In the genomic region with DNA sequence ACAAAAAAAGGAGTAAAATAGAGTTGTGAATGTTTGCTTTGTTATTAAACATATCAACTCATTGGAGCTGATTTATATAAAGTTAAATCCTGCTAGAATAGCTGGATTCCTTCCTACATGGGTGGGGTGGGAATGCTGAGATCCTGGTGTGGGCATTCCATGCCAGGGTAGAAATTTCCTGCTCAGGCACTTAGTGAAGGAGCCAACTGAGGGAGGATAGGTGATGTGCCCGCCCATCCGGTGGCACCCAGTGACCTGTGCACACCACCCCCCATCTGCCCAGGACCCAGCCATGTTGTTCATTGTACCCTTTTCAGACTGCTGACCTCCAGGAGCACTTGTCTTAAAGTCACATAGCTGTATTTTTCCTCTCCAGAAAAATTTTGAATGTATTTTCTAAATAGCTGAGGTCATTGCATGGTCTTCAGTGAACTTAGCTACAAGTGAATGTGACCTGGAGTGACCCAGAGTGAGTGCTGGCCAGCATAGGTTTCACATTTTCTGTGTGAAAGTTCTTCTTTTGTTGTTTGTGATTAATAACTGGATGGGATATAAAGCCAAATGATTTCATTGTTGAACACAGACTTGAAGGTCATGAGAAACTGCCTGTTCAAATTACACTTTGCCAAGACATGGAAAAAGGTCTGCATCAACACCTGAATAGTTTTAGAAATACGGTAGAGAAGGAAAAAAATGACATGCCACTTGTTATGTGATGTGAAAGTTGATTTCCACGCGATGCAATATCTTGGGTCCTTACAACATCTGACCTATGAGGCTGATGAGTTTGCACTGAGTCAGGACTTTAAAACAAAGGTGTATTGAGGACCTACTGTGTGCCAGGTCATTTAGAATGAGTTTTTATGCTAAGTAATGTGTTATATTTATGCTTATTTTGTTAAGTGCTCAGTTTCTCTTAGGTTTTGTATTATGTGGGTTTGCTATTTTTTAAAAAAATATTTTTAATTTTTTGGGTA, we compare ENCODE assay signal across 10 cellular contexts.
A peak's percentile ranks its signal among the peaks of the same experiment; 100 is the strongest.
DNase-seq lines count a peak whose midpoint lies in the region; ATAC-seq and TF ChIP-seq lines count a peak whose summit lies in the region.
"Had no signal": no experiment of that assay in that cellular context is flagged by ENCODE, and none has a peak within 500 bp of the region (broad histone marks: within the 10 kb centered on the region; RNA-seq: fewer than 3 reads in every experiment).

No MANE protein-coding gene starts in this region.

- POLR2A ChIA-PET in CD8-positive, alpha-beta T cell (lab: Charles Lee), result interaction anchor here (1.4 kb wide), 1 partner anchor 30 kb away, joined by 3 read pairs; no protein-coding TSS in a partner anchor
- POLR2A ChIA-PET in Panc1 (lab: Charles Lee), result interaction anchor here (0.5 kb wide), 1 partner anchor 75 kb away, joined by 5 read pairs; no protein-coding TSS in a partner anchor

- no peak overlapping the region for H2AK5ac ChIP-seq in neuronal stem cell (ENCODE audit: low read depth, low read length)

- no peaks in the 10 kb centered on the region for H3K36me3 ChIP-seq in CD8-positive, alpha-beta T cell (ENCODE audit: insufficient read depth, low read length)
- no peaks in the 10 kb centered on the region for H3K36me3 ChIP-seq in Panc1 (ENCODE audit: control insufficient read depth, insufficient read depth, low read length)
- no peaks in the 10 kb centered on the region for H3K36me3 ChIP-seq in parathyroid adenoma (ENCODE audit: control insufficient read depth, insufficient read depth, low read length)
- no peaks in the 10 kb centered on the region for H3K36me3 ChIP-seq in neuronal stem cell (replicated peaks in 1 of 2; ENCODE audit: control insufficient read depth in 2 of 2, insufficient read depth in 2 of 2, low read length in 2 of 2)

- H3K27ac ChIP-seq in CD8-positive, alpha-beta T cell (ENCODE audit: low read depth, low read length), result no peak overlapping the region
- H3K27ac ChIP-seq in Panc1 (ENCODE audit: low read length) (peak overlapping the region; percentile 69), parathyroid adenoma (peak overlapping the region; percentile 56), neuronal stem cell (replicated peaks; ENCODE audit: low read length) (no peak overlapping the region)
- H3K27ac ChIP-seq: VCaP had no signal

- CTCF ChIA-PET in CD8-positive, alpha-beta T cell (lab: Charles Lee), result interaction anchor here (1.2 kb wide), 1 partner anchor 77 kb away, joined by 3 read pairs; no protein-coding TSS in a partner anchor
- CTCF ChIA-PET in Panc1 (lab: Charles Lee), result no interaction called here

- peaks cover 26% of the 10 kb centered on the region for H3K36me3 Mint-ChIP-seq in CD8-positive, alpha-beta T cell

- H3K23ac ChIP-seq in neuronal stem cell (ENCODE audit: low read depth, low read length, poor library complexity), result no peak overlapping the region

- H3K4me2 ChIP-seq in parathyroid adenoma (ENCODE audit: low read length), result peak overlapping the region; percentile 16
- no peak overlapping the region for H3K4me2 ChIP-seq in neuronal stem cell (ENCODE audit: insufficient read depth, low read length, poor library complexity, severe bottlenecking)

- no peak for ATAC-seq in CD8-positive, alpha-beta T cell
- ATAC-seq in Panc1, result 0 out of 2 replicates have a peak, but pooled peaks have one; percentile 18
- no peak for ATAC-seq in GM18868 (IDR thresholded peaks at IDR 0.05; ENCODE audit: unreplicated experiment)

- H3K4me1 Mint-ChIP-seq in CD8-positive, alpha-beta T cell (ENCODE audit: low read depth), result peaks cover 84% of the 10 kb centered on the region

- peak overlapping the region; percentile 65 for H3K27ac Mint-ChIP-seq in CD8-positive, alpha-beta T cell

- no TSS peak for BruUV-seq in Panc1 (replicated peaks; lab: Mats Ljungman, UMichigan)

- H3K9me3 ChIP-seq in CD8-positive, alpha-beta T cell (ENCODE audit: low read length), result no peaks in the 10 kb centered on the region
- H3K9me3 ChIP-seq in Panc1 (ENCODE audit: control insufficient read depth, insufficient read depth, low read depth, low read length) (no peaks in the 10 kb centered on the region), parathyroid adenoma (ENCODE audit: control insufficient read depth, low read length) (no peaks in the 10 kb centered on the region), neuronal stem cell (replicated peaks in 1 of 2; ENCODE audit: control insufficient read depth in 2 of 2, insufficient read depth in 1 of 2, low read depth in 1 of 2, low read length in 2 of 2) (no peaks in the 10 kb centered on the region)

- no peak overlapping the region for H3K4me3 ChIP-seq in CD8-positive, alpha-beta T cell (ENCODE audit: low read depth, low read length)
- H3K4me3 ChIP-seq in Panc1 (ENCODE audit: low read depth in 2 of 2, low read length in 2 of 2) (no peak overlapping the region), parathyroid adenoma (ENCODE audit: low read depth, low read length) (peak overlapping the region; percentile 23), neuronal stem cell (ENCODE audit: low read length in 2 of 2) (no peak overlapping the region)

- H3K9me3 Mint-ChIP-seq in CD8-positive, alpha-beta T cell, result no peaks in the 10 kb centered on the region

- no peak overlapping the region for H3K4ac ChIP-seq in neuronal stem cell (ENCODE audit: low read length)

- no peak for TF ChIP-seq CTCF in CD8-positive, alpha-beta T cell (IDR thresholded peaks at IDR 0.05)
- TF ChIP-seq CTCF in Panc1 (IDR thresholded peaks at IDR 0.05) (no peak), parathyroid adenoma (IDR thresholded peaks at IDR 0.05) (no peak)

- H2BK15ac ChIP-seq in neuronal stem cell (ENCODE audit: low read length), result no peak overlapping the region

- H3K9ac ChIP-seq in parathyroid adenoma (no peak overlapping the region), neuronal stem cell (ENCODE audit: low read depth, low read length, poor library complexity) (no peak overlapping the region)

- H3K79me2 ChIP-seq in parathyroid adenoma, result peaks cover 63% of the 10 kb centered on the region

- no peak overlapping the region for H2BK5ac ChIP-seq in neuronal stem cell (ENCODE audit: low read length)

- H2BK120ac ChIP-seq in neuronal stem cell (ENCODE audit: low read depth, low read length), result no peak overlapping the region

- H3K27me3 Mint-ChIP-seq in CD8-positive, alpha-beta T cell (ENCODE audit: low read depth), result no peaks in the 10 kb centered on the region

- peaks cover 5% of the 10 kb centered on the region for H3K79me1 ChIP-seq in neuronal stem cell (ENCODE audit: low read depth, low read length)

- no peak overlapping the region for H3K18ac ChIP-seq in neuronal stem cell (ENCODE audit: low read length)

- H3K27me3 ChIP-seq in CD8-positive, alpha-beta T cell (ENCODE audit: insufficient read depth, low read length), result no peaks in the 10 kb centered on the region
- H3K27me3 ChIP-seq in Panc1 (ENCODE audit: control insufficient read depth, insufficient read depth, low read length), result no peaks in the 10 kb centered on the region
- H3K27me3 ChIP-seq in parathyroid adenoma (ENCODE audit: control insufficient read depth, insufficient read depth, low read length), result no peaks in the 10 kb centered on the region
- no peaks in the 10 kb centered on the region for H3K27me3 ChIP-seq in neuronal stem cell (ENCODE audit: control insufficient read depth in 3 of 3, insufficient read depth in 3 of 3, low read depth in 1 of 3, low read length in 3 of 3)

- DNase-seq in CD8-positive, alpha-beta T cell, result no peak
- DNase-seq in Panc1 (ENCODE audit: low read depth, low spot score) (no peak), fibroblast of gingiva (ENCODE audit: low read depth) (peak; percentile 44), NK-92 (lab: John Stamatoyannopoulos, UW; ENCODE audit: unreplicated experiment) (no peak), neuronal stem cell (ENCODE audit: low spot score) (no peak)
- DNase-seq in activated effector memory CD4-positive, alpha-beta T cell treated with anti-CD3 and anti-CD28 coated beads, Interleukin-2, amount 50 U/mL, for 16 hours, result no peak
- DNase-seq: stimulated activated CD4-positive, alpha-beta T cell treated with anti-CD3 and anti-CD28 coated beads, Interleukin-2, amount 100 ng/mL, for 24 hours had no signal

- H4K8ac ChIP-seq in neuronal stem cell (ENCODE audit: low read depth, low read length), result no peak overlapping the region

- H3K4me3 Mint-ChIP-seq in CD8-positive, alpha-beta T cell, result no peak overlapping the region

- peaks cover 25% of the 10 kb centered on the region for H3K4me1 ChIP-seq in CD8-positive, alpha-beta T cell (ENCODE audit: insufficient read depth, low read length)
- H3K4me1 ChIP-seq in Panc1 (ENCODE audit: control insufficient read depth, insufficient read depth, low read length) (peaks cover 46% of the 10 kb centered on the region), parathyroid adenoma (peaks cover 17% of the 10 kb centered on the region), neuronal stem cell (ENCODE audit: control insufficient read depth in 2 of 2, insufficient read depth in 1 of 2, low read depth in 1 of 2, low read length in 2 of 2) (peaks cover 0 to 1% of the 10 kb centered on the region in 2 donors)

- H2AFZ ChIP-seq in parathyroid adenoma (no peak overlapping the region), neuronal stem cell (ENCODE audit: low read length) (no peak overlapping the region)

- H2BK12ac ChIP-seq in neuronal stem cell (ENCODE audit: low read length), result no peak overlapping the region

- H3K14ac ChIP-seq in neuronal stem cell (ENCODE audit: low read length), result no peak overlapping the region

- WGBS in neuronal stem cell (ENCODE audit: extremely low coverage in 2 of 2, insufficient read length in 2 of 2, insufficient replicate concordance in 1 of 2), 2 donors, result no CpG with 5 or more reads among the region's 5 CpGs

- in situ Hi-C loops in Panc1 (cut with HindIII; ENCODE audit: low pct_unique_long_range_greater_than_20kb, low sequenced_read_pairs), result no loop called here

- intact Hi-C loops in CD8-positive, alpha-beta T cell (cut with DNase I, micrococcal nuclease), result no loop called here
- intact Hi-C loops in Panc1 (cut with micrococcal nuclease; ENCODE audit: unreplicated experiment), result no loop called here

- no peak overlapping the region for H4K91ac ChIP-seq in neuronal stem cell (ENCODE audit: low read depth, low read length, poor library complexity)

Comparison
In these comparisons a context has a peak if more than half of its experiments do, and no peak if none do; other contexts are left out.
1. H3K27ac ChIP-seq: peak in Panc1 (single experiment) and parathyroid adenoma (single experiment); none in CD8-positive, alpha-beta T cell (single experiment) and neuronal stem cell (single experiment).